10 cellular contexts compared by ENCODE assay signal in the genomic region with DNA sequence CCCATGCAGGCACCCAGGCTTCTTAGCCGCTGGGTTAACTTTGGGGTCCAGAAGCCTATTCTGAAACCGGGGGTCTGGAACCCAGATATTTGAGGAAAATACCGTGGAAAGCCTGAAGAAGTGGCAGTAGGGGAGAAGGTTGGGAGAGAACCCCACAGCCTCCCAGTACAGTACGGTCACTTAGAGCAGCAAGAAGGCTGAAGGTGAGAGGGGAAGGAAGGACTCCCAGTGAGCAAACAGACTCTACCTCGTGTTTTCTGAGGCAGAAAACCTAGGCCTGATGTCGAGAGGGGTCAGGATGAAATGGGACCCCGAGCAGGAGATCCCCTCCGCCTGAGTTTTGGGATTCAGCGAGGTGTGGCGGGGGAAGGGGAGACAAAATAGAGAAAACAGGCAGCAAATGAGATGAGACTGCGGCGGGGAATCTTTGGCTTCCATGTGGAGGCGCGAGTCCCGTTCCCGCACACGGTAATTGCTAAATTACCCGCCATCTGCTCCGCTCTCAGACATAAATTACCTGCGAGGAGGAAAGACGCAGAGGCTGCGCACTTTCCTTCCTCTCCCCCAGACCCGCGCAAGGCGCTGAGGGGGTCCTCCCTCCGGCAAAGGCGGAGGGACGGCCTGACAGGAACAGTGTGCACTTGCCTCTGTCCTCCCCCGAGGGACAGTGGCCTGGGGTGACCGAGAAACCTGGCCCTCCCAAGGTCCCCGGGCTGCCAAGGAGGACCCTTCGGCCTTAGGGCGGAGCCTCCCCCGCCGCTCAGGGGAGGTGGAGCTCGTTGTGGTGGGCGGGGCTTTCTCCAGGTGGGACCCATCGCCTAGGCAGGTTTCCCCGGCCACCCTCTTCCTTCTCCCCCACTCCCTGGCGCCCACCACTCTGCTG. TPM values are rescaled to one million over a fixed set of nuclear protein-coding genes. Genes with fewer than 3 reads are reported as not detected.
DNase-seq lines count a peak whose midpoint lies in the region; ATAC-seq and TF ChIP-seq lines count a peak whose summit lies in the region.
"Had no signal": no experiment of that assay in that cellular context is flagged by ENCODE, and none has a peak within 500 bp of the region (broad histone marks: within the 10 kb centered on the region; RNA-seq: fewer than 3 reads in every experiment).

No MANE protein-coding gene starts in this region.

- H3K9me3 ChIP-seq in SJCRH30 (replicated peaks) (no peaks in the 10 kb centered on the region), adrenal gland (replicated peaks in 1 of 3) (no peaks in the 10 kb centered on the region)

- H3K56ac ChIP-seq in mesendoderm (ENCODE audit: low read length) = peak overlapping the region; percentile 86

- H3K4me1 Mint-ChIP-seq in CD14-positive monocyte = peaks cover 20% of the 10 kb centered on the region
- H3K4me1 Mint-ChIP-seq in activated naive CD8-positive, alpha-beta T cell (ENCODE audit: low read depth) = peaks cover 21% of the 10 kb centered on the region

- no peak overlapping the region for H2AK5ac ChIP-seq in mesendoderm (ENCODE audit: low read length)

- no peak overlapping the region for H2BK120ac ChIP-seq in mesendoderm (ENCODE audit: low read depth, low read length)

- no peaks in the 10 kb centered on the region for H3K79me2 ChIP-seq in mesendoderm (ENCODE audit: control insufficient read depth, insufficient read depth, low read length)

- H3K23ac ChIP-seq in mesendoderm (ENCODE audit: low read length) = no peak overlapping the region

- H2BK15ac ChIP-seq in mesendoderm (replicated peaks; ENCODE audit: low read depth) = no peak overlapping the region

- peaks cover 26% of the 10 kb centered on the region for H3K27me3 ChIP-seq in mesendoderm (ENCODE audit: insufficient read depth, low read length, poor library complexity)
- peaks cover 31% of the 10 kb centered on the region for H3K27me3 ChIP-seq in SJCRH30
- H3K27me3 ChIP-seq in adrenal gland = peaks cover 46% of the 10 kb centered on the region

- WGBS in mesendoderm (ENCODE audit: extremely low coverage, insufficient coverage, low lambda C conversion rate) = no CpG with 5 or more reads among the region's 40 CpGs
- 27 to 46% (median 31%) methylated on average over 25 to 40 of the region's 40 CpGs for WGBS in adrenal gland, 4 donors

- no peak overlapping the region for H3K18ac ChIP-seq in mesendoderm (ENCODE audit: low read length)

- H3K27ac ChIP-seq in mesendoderm (ENCODE audit: low read depth, low read length) = no peak overlapping the region
- no peak overlapping the region for H3K27ac ChIP-seq in SJCRH30
- no peak overlapping the region for H3K27ac ChIP-seq in adrenal gland

- H3K36me3 ChIP-seq in mesendoderm (ENCODE audit: control insufficient read depth, insufficient read depth, low read length) (no peaks in the 10 kb centered on the region), SJCRH30 (no peaks in the 10 kb centered on the region), adrenal gland (replicated peaks in 1 of 2) (no peaks in the 10 kb centered on the region)

- DNase-seq in CD14-positive monocyte (ENCODE audit: low spot score) (no peak), NCI-H524 treated with DMSO at 0.1 percent for 48 hours (lab: John Stamatoyannopoulos, UW) (peak; percentile 16), mesendoderm (peak; percentile 30), SJCRH30 (no peak), RKO (ENCODE audit: low spot score) (no peak), adrenal gland (no peak)
- DNase-seq: NCI-H1694 had no signal

- H3K9ac ChIP-seq in mesendoderm (ENCODE audit: low read length) = peak overlapping the region; percentile 72

- no peaks in the 10 kb centered on the region for H3K79me1 ChIP-seq in mesendoderm (ENCODE audit: low read length)

- H3K4me1 ChIP-seq in mesendoderm (ENCODE audit: control insufficient read depth, low read depth, low read length) (no peaks in the 10 kb centered on the region), SJCRH30 (no peaks in the 10 kb centered on the region), adrenal gland (replicated peaks in 1 of 2) (no peaks in the 10 kb centered on the region)

- H3K27ac Mint-ChIP-seq in CD14-positive monocyte = no peak overlapping the region
- H3K27ac Mint-ChIP-seq in activated naive CD8-positive, alpha-beta T cell = no peak overlapping the region

- no peak overlapping the region for H2BK5ac ChIP-seq in mesendoderm (ENCODE audit: low read length)

- H3K4ac ChIP-seq in mesendoderm (ENCODE audit: low read depth, low read length) = no peak overlapping the region

- no peak for TF ChIP-seq POLR2A in adrenal gland (IDR thresholded peaks at IDR 0.05)

- no peak for ATAC-seq in HG03159 (IDR thresholded peaks at IDR 0.05; ENCODE audit: unreplicated experiment)

- H3K36me3 Mint-ChIP-seq in CD14-positive monocyte = peaks cover 0 to 3% of the 10 kb centered on the region in 2 donors
- no peaks in the 10 kb centered on the region for H3K36me3 Mint-ChIP-seq in activated naive CD8-positive, alpha-beta T cell

- peak overlapping the region; percentile 16 to 83 for H3K4me3 Mint-ChIP-seq in CD14-positive monocyte
- peak overlapping the region; percentile 81 for H3K4me3 Mint-ChIP-seq in activated naive CD8-positive, alpha-beta T cell

- H3K4me2 ChIP-seq in mesendoderm (ENCODE audit: low read length) = peak overlapping the region; percentile 89

- H3K4me3 ChIP-seq in mesendoderm (ENCODE audit: low read length) = peak overlapping the region; percentile 42
- H3K4me3 ChIP-seq in SJCRH30 = no peak overlapping the region
- no peak overlapping the region for H3K4me3 ChIP-seq in adrenal gland
- H3K4me3 ChIP-seq: lung had no signal

- peaks cover 22 to 65% (median 32%) of the 10 kb centered on the region in 3 donors for H3K27me3 Mint-ChIP-seq in CD14-positive monocyte (ENCODE audit: low read depth in 3 of 3)
- H3K27me3 Mint-ChIP-seq in activated naive CD8-positive, alpha-beta T cell = peaks cover 20% of the 10 kb centered on the region

- intact Hi-C loops in CD14-positive monocyte (cut with micrococcal nuclease) = no loop called here
- intact Hi-C loops in adrenal gland (cut with DNase I) = no loop called here

- no peak overlapping the region for H4K5ac ChIP-seq in mesendoderm (ENCODE audit: low read length)

- H4K8ac ChIP-seq in mesendoderm (ENCODE audit: low read depth, low read length) = no peak overlapping the region

- TF ChIP-seq CTCF in CD14-positive monocyte (IDR thresholded peaks at IDR 0.05) = no peak
- no peak for TF ChIP-seq CTCF in adrenal gland (IDR thresholded peaks at IDR 0.05)

- peaks cover 0 to 7% (median 0%) of the 10 kb centered on the region in 7 donors for H3K9me3 Mint-ChIP-seq in CD14-positive monocyte
- no peaks in the 10 kb centered on the region for H3K9me3 Mint-ChIP-seq in activated naive CD8-positive, alpha-beta T cell (ENCODE audit: low read depth)

RNA-seq across cellular contexts. Expression of gene CALCOCO1, which starts 10.9 kb away (rescaled TPM):
- polyA plus RNA-seq in CD14-positive monocyte (10 to 100 TPM; 60.1 to 69.6 TPM), adrenal gland (100 to 1,000 TPM in 1 of 3 donors, 10 to 100 TPM in 2; 48.0 to 128 (median 85.4) TPM)
- polyA plus RNA-seq in mesendoderm (2013, experiment 1 of 2) = 8.5 TPM
- 8.9 TPM for polyA plus RNA-seq in mesendoderm (2013, experiment 2 of 2)
- 18.2 and 20.3 TPM in 2 replicates for total RNA-seq in SJCRH30 (2014; rRNA removed; shearing (Covaris generic))
- total RNA-seq in adrenal gland = 100 to 1,000 TPM in 6 of 8 donors, 10 to 100 TPM in 2; 62.2 to 187 (median 146) TPM

RNA-seq across cellular contexts. Expression of gene CISTR, which starts 13.6 kb away (rescaled TPM):
- polyA plus RNA-seq in CD14-positive monocyte (not detected), adrenal gland (not detected)
- not detected for polyA plus RNA-seq in mesendoderm (2013, experiment 1 of 2)
- 0.11 TPM for polyA plus RNA-seq in mesendoderm (2013, experiment 2 of 2)
- not detected in 2 replicates for total RNA-seq in SJCRH30 (2014; rRNA removed; shearing (Covaris generic))
- not detected for total RNA-seq in adrenal gland
- total RNA-seq: lung had no signal
- polyA plus RNA-seq: lung had no signal

Comparison
In these comparisons a context has a peak if more than half of its experiments do, and no peak if none do; other contexts are left out.
1. DNase-seq: peak in NCI-H524 treated with DMSO at 0.1 percent for 48 hours (single experiment) and mesendoderm (single experiment); none in CD14-positive monocyte (single experiment), SJCRH30 (0 of 2), RKO (single experiment) and adrenal gland (0 of 7).